1 cellular context compared by ENCODE assay signal in the genomic region with DNA sequence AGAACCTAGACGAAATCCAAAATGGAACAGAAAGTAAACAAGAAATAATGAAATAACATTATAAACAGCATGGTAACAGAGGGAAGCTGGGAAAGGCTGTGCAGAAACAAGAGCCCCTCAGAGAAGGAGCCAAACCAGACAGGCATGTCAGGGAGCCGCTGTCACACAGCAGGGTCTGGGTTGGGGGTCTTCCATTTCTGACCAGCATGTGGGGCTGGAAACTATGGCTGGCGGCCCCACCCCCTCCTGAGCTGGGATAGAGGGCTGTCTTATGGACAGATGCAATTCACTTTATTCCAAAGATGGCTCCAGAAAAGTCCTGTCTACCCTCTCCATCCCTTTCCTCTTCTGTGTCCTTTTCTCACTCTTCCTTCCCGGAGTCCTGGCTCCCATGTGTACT.
TF ChIP-seq lines count a peak whose summit lies in the region.

No MANE protein-coding gene starts in this region.

TF ChIP-seq in SK-N-SH, 30 proteins besides CTCF, POLR2A, EP300 and RAD21 (continued from another document):
- TF ChIP-seq, protein P1, sequence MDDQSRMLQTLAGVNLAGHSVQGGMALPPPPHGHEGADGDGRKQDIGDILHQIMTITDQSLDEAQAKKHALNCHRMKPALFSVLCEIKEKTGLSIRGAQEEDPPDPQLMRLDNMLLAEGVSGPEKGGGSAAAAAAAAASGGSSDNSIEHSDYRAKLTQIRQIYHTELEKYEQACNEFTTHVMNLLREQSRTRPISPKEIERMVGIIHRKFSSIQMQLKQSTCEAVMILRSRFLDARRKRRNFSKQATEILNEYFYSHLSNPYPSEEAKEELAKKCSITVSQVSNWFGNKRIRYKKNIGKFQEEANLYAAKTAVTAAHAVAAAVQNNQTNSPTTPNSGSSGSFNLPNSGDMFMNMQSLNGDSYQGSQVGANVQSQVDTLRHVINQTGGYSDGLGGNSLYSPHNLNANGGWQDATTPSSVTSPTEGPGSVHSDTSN (IDR thresholded peaks at IDR 0.05) = no peak
- TF ChIP-seq RXRA (IDR thresholded peaks at IDR 0.05; ENCODE audit: borderline replicate concordance, low read depth) (no peak), FOXJ3 (CRISPR knock-in tag; IDR thresholded peaks at IDR 0.05) (no peak), RCOR1 (IDR thresholded peaks at IDR 0.05; ENCODE audit: low read length) (no peak), FOSL2 (IDR thresholded peaks at IDR 0.05; ENCODE audit: borderline replicate concordance, low read depth) (no peak), MXI1 (IDR thresholded peaks at IDR 0.05; ENCODE audit: low read depth, low read length) (no peak), FOXM1 (IDR thresholded peaks at IDR 0.05; ENCODE audit: low read depth) (no peak), ELF1 (IDR thresholded peaks at IDR 0.05) (no peak), CHD2 (IDR thresholded peaks at IDR 0.05; ENCODE audit: low read length, partially characterized antibody) (no peak), POLR2AphosphoS5 (IDR thresholded peaks at IDR 0.05; ENCODE audit: low read depth, low read length) (no peak)
- TF ChIP-seq, protein P2, sequence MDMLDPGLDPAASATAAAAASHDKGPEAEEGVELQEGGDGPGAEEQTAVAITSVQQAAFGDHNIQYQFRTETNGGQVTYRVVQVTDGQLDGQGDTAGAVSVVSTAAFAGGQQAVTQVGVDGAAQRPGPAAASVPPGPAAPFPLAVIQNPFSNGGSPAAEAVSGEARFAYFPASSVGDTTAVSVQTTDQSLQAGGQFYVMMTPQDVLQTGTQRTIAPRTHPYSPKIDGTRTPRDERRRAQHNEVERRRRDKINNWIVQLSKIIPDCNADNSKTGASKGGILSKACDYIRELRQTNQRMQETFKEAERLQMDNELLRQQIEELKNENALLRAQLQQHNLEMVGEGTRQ (IDR thresholded peaks at IDR 0.05; ENCODE audit: borderline replicate concordance, low read depth, low read length) = no peak
- TF ChIP-seq, protein P3, sequence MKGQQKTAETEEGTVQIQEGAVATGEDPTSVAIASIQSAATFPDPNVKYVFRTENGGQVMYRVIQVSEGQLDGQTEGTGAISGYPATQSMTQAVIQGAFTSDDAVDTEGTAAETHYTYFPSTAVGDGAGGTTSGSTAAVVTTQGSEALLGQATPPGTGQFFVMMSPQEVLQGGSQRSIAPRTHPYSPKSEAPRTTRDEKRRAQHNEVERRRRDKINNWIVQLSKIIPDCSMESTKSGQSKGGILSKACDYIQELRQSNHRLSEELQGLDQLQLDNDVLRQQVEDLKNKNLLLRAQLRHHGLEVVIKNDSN (IDR thresholded peaks at IDR 0.05; ENCODE audit: borderline replicate concordance, low read depth) = no peak
- TF ChIP-seq, protein P4, sequence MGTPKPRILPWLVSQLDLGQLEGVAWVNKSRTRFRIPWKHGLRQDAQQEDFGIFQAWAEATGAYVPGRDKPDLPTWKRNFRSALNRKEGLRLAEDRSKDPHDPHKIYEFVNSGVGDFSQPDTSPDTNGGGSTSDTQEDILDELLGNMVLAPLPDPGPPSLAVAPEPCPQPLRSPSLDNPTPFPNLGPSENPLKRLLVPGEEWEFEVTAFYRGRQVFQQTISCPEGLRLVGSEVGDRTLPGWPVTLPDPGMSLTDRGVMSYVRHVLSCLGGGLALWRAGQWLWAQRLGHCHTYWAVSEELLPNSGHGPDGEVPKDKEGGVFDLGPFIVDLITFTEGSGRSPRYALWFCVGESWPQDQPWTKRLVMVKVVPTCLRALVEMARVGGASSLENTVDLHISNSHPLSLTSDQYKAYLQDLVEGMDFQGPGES (IDR thresholded peaks at IDR 0.05; ENCODE audit: low read depth, low read length) = no peak
